Comparison of ENCODE assay signal across 1 cellular context in the genomic region with DNA sequence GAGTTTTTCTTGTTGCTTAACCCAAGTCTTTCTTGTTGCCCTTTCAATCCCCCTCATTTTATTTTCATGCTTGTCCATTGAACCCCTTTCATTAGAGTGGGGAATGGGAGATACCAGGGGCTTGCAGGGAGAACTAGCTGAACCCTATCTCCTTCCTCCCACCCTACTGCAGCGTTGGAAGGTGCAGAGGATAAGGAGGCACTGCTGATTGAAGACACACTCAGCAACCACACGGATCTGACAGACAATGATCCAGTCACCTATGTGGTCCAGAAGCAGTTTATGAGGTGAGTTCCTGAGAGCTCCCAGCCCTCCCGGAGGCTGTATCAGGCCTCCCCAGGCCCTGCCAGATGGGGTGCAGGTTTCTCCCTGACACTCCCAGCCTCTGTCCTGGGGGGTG.
TF ChIP-seq lines count a peak whose summit lies in the region.

No MANE protein-coding gene starts in this region.

TF ChIP-seq in IMR-90, 13 proteins besides CTCF, POLR2A, EP300 and RAD21:
- TF ChIP-seq MAZ (IDR thresholded peaks at IDR 0.05; ENCODE audit: borderline replicate concordance, low read depth, low read length), result no peak
TF ChIP-seq in IMR-90: peak in this region for 0.
